Comparison of ENCODE assay signal across 1 cellular context in genomic region chr6:105798057-105798456, GRCh38.
TF ChIP-seq lines count a peak whose summit lies in the region.

No MANE protein-coding gene starts in this region.

TF ChIP-seq in IMR-90, 13 proteins besides CTCF, POLR2A, EP300 and RAD21:
- TF ChIP-seq CEBPB (IDR thresholded peaks at IDR 0.05; ENCODE audit: low read depth, low read length) (peak; percentile 97), RFX5 (IDR thresholded peaks at IDR 0.05; ENCODE audit: low read depth, low read length) (no peak)
